ENCODE assay signal across 1 cellular context in the genomic region with DNA sequence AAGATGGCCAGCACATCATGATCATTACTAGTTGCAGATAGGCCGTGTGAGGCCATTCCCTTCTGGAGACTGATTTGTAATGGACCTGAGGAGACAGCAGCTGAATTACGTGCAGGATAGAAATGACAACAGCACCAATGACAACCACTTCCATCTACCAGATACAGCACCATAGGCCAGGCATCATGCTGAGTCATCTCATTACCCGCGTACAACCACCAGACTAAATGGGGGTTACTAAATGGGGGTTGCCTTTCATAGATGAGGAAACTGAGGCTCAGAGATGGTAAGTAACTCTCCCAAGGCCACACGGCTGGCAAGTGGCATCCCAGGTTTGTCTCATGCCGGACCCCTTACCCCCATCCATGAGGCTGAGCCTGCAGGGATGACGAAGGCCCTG.
TF ChIP-seq lines count a peak whose summit lies in the region.

No MANE protein-coding gene starts in this region.

TF ChIP-seq in GM12878, 131 proteins besides CTCF, POLR2A, EP300 and RAD21:
- TF ChIP-seq, protein P1, sequence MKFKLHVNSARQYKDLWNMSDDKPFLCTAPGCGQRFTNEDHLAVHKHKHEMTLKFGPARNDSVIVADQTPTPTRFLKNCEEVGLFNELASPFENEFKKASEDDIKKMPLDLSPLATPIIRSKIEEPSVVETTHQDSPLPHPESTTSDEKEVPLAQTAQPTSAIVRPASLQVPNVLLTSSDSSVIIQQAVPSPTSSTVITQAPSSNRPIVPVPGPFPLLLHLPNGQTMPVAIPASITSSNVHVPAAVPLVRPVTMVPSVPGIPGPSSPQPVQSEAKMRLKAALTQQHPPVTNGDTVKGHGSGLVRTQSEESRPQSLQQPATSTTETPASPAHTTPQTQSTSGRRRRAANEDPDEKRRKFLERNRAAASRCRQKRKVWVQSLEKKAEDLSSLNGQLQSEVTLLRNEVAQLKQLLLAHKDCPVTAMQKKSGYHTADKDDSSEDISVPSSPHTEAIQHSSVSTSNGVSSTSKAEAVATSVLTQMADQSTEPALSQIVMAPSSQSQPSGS (IDR thresholded peaks at IDR 0.05; ENCODE audit: low read length) = peak; percentile 35; the same call in 1 of the 2 replicates
- TF ChIP-seq DPF2 (IDR thresholded peaks at IDR 0.05) = 0 out of 2 replicates have a peak, but pooled peaks have one; percentile 16
- TF ChIP-seq BHLHE40 (IDR thresholded peaks at IDR 0.05; ENCODE audit: borderline replicate concordance in 1 of 2, low read depth in 2 of 2, low read length in 1 of 2) = peak; percentile 66 to 88
- TF ChIP-seq JUNB (IDR thresholded peaks at IDR 0.05) = peak; percentile 71
- no peak for TF ChIP-seq TCF12 (IDR thresholded peaks at IDR 0.05; ENCODE audit: low read depth, low read length)
- TF ChIP-seq, protein P2, sequence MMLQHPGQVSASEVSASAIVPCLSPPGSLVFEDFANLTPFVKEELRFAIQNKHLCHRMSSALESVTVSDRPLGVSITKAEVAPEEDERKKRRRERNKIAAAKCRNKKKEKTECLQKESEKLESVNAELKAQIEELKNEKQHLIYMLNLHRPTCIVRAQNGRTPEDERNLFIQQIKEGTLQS (IDR thresholded peaks at IDR 0.05; ENCODE audit: borderline replicate concordance, extremely low read depth, low read depth, low read length) = no peak
- TF ChIP-seq SMAD1 (IDR thresholded peaks at IDR 0.05; ENCODE audit: low read depth, partially characterized antibody) = no peak
- TF ChIP-seq, protein P3, sequence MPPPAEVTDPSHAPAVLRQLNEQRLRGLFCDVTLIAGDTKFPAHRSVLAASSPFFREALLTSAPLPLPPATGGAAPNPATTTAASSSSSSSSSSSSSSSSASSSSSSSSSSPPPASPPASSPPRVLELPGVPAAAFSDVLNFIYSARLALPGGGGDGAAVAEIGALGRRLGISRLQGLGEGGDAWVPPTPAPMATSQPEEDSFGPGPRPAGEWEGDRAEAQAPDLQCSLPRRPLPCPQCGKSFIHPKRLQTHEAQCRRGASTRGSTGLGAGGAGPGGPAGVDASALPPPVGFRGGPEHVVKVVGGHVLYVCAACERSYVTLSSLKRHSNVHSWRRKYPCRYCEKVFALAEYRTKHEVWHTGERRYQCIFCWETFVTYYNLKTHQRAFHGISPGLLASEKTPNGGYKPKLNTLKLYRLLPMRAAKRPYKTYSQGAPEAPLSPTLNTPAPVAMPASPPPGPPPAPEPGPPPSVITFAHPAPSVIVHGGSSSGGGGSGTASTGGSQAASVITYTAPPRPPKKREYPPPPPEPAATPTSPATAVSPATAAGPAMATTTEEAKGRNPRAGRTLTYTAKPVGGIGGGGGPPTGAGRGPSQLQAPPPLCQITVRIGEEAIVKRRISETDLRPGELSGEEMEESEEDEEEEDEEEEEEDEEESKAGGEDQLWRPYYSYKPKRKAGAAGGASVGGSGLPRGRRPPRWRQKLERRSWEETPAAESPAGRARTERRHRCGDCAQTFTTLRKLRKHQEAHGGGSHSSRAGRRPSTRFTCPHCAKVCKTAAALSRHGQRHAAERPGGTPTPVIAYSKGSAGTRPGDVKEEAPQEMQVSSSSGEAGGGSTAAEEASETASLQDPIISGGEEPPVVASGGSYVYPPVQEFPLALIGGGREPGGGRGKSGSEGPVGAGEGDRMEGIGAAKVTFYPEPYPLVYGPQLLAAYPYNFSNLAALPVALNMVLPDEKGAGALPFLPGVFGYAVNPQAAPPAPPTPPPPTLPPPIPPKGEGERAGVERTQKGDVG (CRISPR knock-in tag; IDR thresholded peaks at IDR 0.05) = no peak
- TF ChIP-seq SRF (IDR thresholded peaks at IDR 0.05; ENCODE audit: low read depth in 2 of 2, low read length in 2 of 2) = no peak
- TF ChIP-seq PAX5 (IDR thresholded peaks at IDR 0.05; ENCODE audit: borderline replicate concordance, low read depth, low read length) = no peak
- TF ChIP-seq ZNF217 (IDR thresholded peaks at IDR 0.05) = no peak
- no peak for TF ChIP-seq FOXM1 (IDR thresholded peaks at IDR 0.05; ENCODE audit: low read depth, low read length)
- TF ChIP-seq, protein P4, sequence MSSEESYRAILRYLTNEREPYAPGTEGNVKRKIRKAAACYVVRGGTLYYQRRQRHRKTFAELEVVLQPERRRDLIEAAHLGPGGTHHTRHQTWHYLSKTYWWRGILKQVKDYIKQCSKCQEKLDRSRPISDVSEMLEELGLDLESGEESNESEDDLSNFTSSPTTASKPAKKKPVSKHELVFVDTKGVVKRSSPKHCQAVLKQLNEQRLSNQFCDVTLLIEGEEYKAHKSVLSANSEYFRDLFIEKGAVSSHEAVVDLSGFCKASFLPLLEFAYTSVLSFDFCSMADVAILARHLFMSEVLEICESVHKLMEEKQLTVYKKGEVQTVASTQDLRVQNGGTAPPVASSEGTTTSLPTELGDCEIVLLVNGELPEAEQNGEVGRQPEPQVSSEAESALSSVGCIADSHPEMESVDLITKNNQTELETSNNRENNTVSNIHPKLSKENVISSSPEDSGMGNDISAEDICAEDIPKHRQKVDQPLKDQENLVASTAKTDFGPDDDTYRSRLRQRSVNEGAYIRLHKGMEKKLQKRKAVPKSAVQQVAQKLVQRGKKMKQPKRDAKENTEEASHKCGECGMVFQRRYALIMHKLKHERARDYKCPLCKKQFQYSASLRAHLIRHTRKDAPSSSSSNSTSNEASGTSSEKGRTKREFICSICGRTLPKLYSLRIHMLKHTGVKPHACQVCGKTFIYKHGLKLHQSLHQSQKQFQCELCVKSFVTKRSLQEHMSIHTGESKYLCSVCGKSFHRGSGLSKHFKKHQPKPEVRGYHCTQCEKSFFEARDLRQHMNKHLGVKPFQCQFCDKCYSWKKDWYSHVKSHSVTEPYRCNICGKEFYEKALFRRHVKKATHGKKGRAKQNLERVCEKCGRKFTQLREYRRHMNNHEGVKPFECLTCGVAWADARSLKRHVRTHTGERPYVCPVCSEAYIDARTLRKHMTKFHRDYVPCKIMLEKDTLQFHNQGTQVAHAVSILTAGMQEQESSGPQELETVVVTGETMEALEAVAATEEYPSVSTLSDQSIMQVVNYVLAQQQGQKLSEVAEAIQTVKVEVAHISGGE (CRISPR knock-in tag; IDR thresholded peaks at IDR 0.05) = no peak
- peak; percentile 73 for TF ChIP-seq RUNX3 (IDR thresholded peaks at IDR 0.05; ENCODE audit: low read length)
- TF ChIP-seq CREB1 (IDR thresholded peaks at IDR 0.05; ENCODE audit: low read depth) = 0 out of 2 replicates have a peak, but pooled peaks have one; percentile 24
- TF ChIP-seq, protein P5, sequence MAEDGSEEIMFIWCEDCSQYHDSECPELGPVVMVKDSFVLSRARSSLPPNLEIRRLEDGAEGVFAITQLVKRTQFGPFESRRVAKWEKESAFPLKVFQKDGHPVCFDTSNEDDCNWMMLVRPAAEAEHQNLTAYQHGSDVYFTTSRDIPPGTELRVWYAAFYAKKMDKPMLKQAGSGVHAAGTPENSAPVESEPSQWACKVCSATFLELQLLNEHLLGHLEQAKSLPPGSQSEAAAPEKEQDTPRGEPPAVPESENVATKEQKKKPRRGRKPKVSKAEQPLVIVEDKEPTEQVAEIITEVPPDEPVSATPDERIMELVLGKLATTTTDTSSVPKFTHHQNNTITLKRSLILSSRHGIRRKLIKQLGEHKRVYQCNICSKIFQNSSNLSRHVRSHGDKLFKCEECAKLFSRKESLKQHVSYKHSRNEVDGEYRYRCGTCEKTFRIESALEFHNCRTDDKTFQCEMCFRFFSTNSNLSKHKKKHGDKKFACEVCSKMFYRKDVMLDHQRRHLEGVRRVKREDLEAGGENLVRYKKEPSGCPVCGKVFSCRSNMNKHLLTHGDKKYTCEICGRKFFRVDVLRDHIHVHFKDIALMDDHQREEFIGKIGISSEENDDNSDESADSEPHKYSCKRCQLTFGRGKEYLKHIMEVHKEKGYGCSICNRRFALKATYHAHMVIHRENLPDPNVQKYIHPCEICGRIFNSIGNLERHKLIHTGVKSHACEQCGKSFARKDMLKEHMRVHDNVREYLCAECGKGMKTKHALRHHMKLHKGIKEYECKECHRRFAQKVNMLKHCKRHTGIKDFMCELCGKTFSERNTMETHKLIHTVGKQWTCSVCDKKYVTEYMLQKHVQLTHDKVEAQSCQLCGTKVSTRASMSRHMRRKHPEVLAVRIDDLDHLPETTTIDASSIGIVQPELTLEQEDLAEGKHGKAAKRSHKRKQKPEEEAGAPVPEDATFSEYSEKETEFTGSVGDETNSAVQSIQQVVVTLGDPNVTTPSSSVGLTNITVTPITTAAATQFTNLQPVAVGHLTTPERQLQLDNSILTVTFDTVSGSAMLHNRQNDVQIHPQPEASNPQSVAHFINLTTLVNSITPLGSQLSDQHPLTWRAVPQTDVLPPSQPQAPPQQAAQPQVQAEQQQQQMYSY (CRISPR knock-in tag; IDR thresholded peaks at IDR 0.05) = no peak
- no peak for TF ChIP-seq MTA3 (IDR thresholded peaks at IDR 0.05; ENCODE audit: borderline replicate concordance, low read length)
- TF ChIP-seq RAD51 (IDR thresholded peaks at IDR 0.05) = peak; percentile 28; the same call in 1 of the 2 replicates
- TF ChIP-seq NFXL1 (IDR thresholded peaks at IDR 0.05; ENCODE audit: borderline replicate concordance) = no peak
- TF ChIP-seq ZZZ3 (IDR thresholded peaks at IDR 0.05; ENCODE audit: control insufficient read depth, insufficient read length, low read depth) = no peak
- TF ChIP-seq, protein P6, sequence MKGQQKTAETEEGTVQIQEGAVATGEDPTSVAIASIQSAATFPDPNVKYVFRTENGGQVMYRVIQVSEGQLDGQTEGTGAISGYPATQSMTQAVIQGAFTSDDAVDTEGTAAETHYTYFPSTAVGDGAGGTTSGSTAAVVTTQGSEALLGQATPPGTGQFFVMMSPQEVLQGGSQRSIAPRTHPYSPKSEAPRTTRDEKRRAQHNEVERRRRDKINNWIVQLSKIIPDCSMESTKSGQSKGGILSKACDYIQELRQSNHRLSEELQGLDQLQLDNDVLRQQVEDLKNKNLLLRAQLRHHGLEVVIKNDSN (IDR thresholded peaks at IDR 0.05; ENCODE audit: borderline replicate concordance, extremely low read length, insufficient read depth, low read depth, low read length) = peak; percentile 41
- no peak for TF ChIP-seq FOXK2 (IDR thresholded peaks at IDR 0.05)
- peak; percentile 86 for TF ChIP-seq IRF4 (IDR thresholded peaks at IDR 0.05; ENCODE audit: low read depth, low read length)
- TF ChIP-seq SUPT20H (IDR thresholded peaks at IDR 0.05; ENCODE audit: borderline replicate concordance, control insufficient read depth, low read depth, low read length) = no peak
- TF ChIP-seq NR2C2 (IDR thresholded peaks at IDR 0.05; ENCODE audit: borderline replicate concordance, control insufficient read depth, insufficient read length, low read depth) = no peak
TF ChIP-seq in GM12878: peak in this region for 9.
